In the genomic region with DNA sequence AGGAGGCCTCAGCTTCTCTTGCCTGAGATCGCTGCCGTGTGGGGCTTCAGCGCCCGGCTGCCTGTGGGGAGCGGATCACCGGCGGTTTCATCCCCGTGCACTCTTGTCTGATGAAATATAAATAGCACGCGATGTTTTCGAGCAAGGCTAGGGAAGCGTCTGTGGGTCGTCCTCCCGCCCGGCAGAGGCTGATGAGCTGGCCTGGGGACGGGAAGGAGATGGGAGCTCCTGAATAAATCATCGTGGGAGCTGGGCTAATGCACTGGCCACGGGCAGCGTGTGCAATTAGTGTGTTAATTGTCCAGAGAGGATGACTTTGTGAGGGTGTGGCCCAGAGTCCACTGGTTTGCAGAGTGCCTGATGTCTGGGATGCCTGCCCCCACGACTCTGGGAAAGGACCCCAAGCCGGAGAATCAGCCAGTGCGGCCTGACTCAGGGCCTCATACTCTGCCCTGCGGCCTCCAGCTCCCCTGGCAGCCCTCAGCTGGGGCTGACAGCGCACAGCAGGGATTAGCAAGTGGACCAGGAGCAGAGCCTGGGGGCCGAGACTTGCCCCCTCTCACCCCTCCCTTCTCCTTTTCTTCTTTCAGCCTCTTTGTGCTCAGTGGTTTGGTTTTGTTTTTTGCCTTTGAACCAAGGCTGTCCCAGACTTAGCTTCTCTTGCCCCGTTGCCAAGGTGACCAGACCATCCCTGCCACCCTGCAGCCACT, we compare ENCODE assay signal across 17 cellular contexts. TPM values are rescaled to one million over a fixed set of nuclear protein-coding genes. Genes with fewer than 3 reads are reported as not detected.
DNase-seq lines count a peak whose midpoint lies in the region; ATAC-seq and TF ChIP-seq lines count a peak whose summit lies in the region.
"Had no signal": no experiment of that assay in that cellular context is flagged by ENCODE, and none has a peak within 500 bp of the region (broad histone marks: within the 10 kb centered on the region; RNA-seq: fewer than 3 reads in every experiment).

No MANE protein-coding gene starts in this region.

- H3K4me3 ChIP-seq in cardiac muscle cell, result no peak overlapping the region
- no peak overlapping the region for H3K4me3 ChIP-seq in left ventricle myocardium inferior
- H3K4me3 ChIP-seq in endodermal cell (ENCODE audit: low read length), result no peak overlapping the region
- no peak overlapping the region for H3K4me3 ChIP-seq in neural cell (ENCODE audit: low read length)
- no peak overlapping the region for H3K4me3 ChIP-seq in uterus
- H3K4me3 ChIP-seq: thoracic aorta had no signal

- no peaks in the 10 kb centered on the region for H3K36me3 ChIP-seq in cardiac muscle cell
- no peaks in the 10 kb centered on the region for H3K36me3 ChIP-seq in left ventricle myocardium inferior
- no peaks in the 10 kb centered on the region for H3K36me3 ChIP-seq in endodermal cell (ENCODE audit: control insufficient read depth, insufficient read depth, low read length)
- no peaks in the 10 kb centered on the region for H3K36me3 ChIP-seq in neural cell (ENCODE audit: insufficient read depth, low read length)
- H3K36me3 ChIP-seq in uterus, result no peaks in the 10 kb centered on the region
- H3K36me3 ChIP-seq: thoracic aorta had no signal

- H3K4me1 ChIP-seq in cardiac muscle cell (ENCODE audit: low read depth) (peaks cover 29% of the 10 kb centered on the region), left ventricle myocardium inferior (peaks cover 39% of the 10 kb centered on the region), endodermal cell (ENCODE audit: control insufficient read depth, insufficient read depth, low read length) (peaks cover 7% of the 10 kb centered on the region), uterus (no peaks in the 10 kb centered on the region)

- no peak overlapping the region for H3K27ac Mint-ChIP-seq in endodermal cell
- H3K27ac Mint-ChIP-seq: naive B cell had no signal

- H3K9me2 ChIP-seq in neural cell (ENCODE audit: insufficient read depth, low read length), result no peaks in the 10 kb centered on the region

- no peak for TF ChIP-seq POLR2A in uterus (IDR thresholded peaks at IDR 0.05)

- DNase-seq in cardiac muscle cell (ENCODE audit: low read depth in 1 of 2, low spot score in 1 of 2), result peak; percentile 49 to 61
- DNase-seq in left ventricle myocardium inferior, result no peak
- no peak for DNase-seq in endodermal cell
- peak; percentile 67 to 74 for DNase-seq in uterus
- DNase-seq in NCI-H82 (lab: John Stamatoyannopoulos, UW), result no peak
- no peak for DNase-seq in activated CD4-positive, CD25-positive, alpha-beta regulatory T cell (lab: John Stamatoyannopoulos, UW)
- DNase-seq: 8988T; activated CD4-positive, alpha-beta T cell treated with anti-CD3 and anti-CD28 coated beads for 4 hours; activated T-cell treated with anti-CD3 and anti-CD28 coated beads, Interleukin-2, amount 50 U/mL, for 4 hours; kidney; naive B cell; NCI-H1092 treated with DMSO at 0.1 percent for 48 hours; NCI-H446; stimulated activated CD4-positive, alpha-beta T cell treated with anti-CD3 and anti-CD28 coated beads, Interleukin-12 subunit alpha, Interleukin-12 subunit beta, amount 100 ng/mL, for 4 hours had no signal

- peaks cover 14% of the 10 kb centered on the region for H3K9me3 Mint-ChIP-seq in endodermal cell
- H3K9me3 Mint-ChIP-seq: activated T-cell treated with anti-CD3 and anti-CD28 coated beads, Interleukin-2, amount 50 U/mL, for 4 hours had no signal

- H3K27ac ChIP-seq in cardiac muscle cell (peak overlapping the region; percentile 62), left ventricle myocardium inferior (replicated peaks) (no peak overlapping the region), endodermal cell (ENCODE audit: low read depth, low read length) (peak overlapping the region; percentile 83), neural cell (ENCODE audit: low read length) (no peak overlapping the region), uterus (peak overlapping the region; percentile 74 to 82)
- H3K27ac ChIP-seq: thoracic aorta had no signal

- no peak overlapping the region for H3K4me3 Mint-ChIP-seq in endodermal cell
- H3K4me3 Mint-ChIP-seq: activated T-cell treated with anti-CD3 and anti-CD28 coated beads, Interleukin-2, amount 50 U/mL, for 4 hours had no signal

- no peaks in the 10 kb centered on the region for H3K27me3 ChIP-seq in cardiac muscle cell
- H3K27me3 ChIP-seq in left ventricle myocardium inferior (ENCODE audit: low read depth), result no peaks in the 10 kb centered on the region
- no peaks in the 10 kb centered on the region for H3K27me3 ChIP-seq in endodermal cell (ENCODE audit: control insufficient read depth, insufficient read depth, low read length, poor library complexity, severe bottlenecking)
- no peaks in the 10 kb centered on the region for H3K27me3 ChIP-seq in neural cell (ENCODE audit: insufficient read depth, low read depth, low read length)
- H3K27me3 ChIP-seq in uterus, result no peaks in the 10 kb centered on the region

- no peaks in the 10 kb centered on the region for H3K27me3 Mint-ChIP-seq in endodermal cell (ENCODE audit: insufficient read depth)

- no peaks in the 10 kb centered on the region for H3K79me2 ChIP-seq in neural cell (replicated peaks; ENCODE audit: insufficient read depth, low read length)

- H2AFZ ChIP-seq in neural cell (ENCODE audit: low read depth, low read length), result no peak overlapping the region

- WGBS in endodermal cell (ENCODE audit: insufficient coverage in 1 of 2, insufficient read length in 1 of 2), 2 experiments, result 81 to 88% methylated on average over 20 to 26 of the region's 26 CpGs

- peaks cover 16% of the 10 kb centered on the region for H3K4me1 Mint-ChIP-seq in endodermal cell
- H3K4me1 Mint-ChIP-seq: naive B cell had no signal

- H3K9me3 ChIP-seq in cardiac muscle cell (ENCODE audit: low read depth) (no peaks in the 10 kb centered on the region), left ventricle myocardium inferior (replicated peaks) (no peaks in the 10 kb centered on the region), endodermal cell (ENCODE audit: control insufficient read depth, low read length) (no peaks in the 10 kb centered on the region), neural cell (ENCODE audit: low read length) (no peaks in the 10 kb centered on the region), uterus (no peaks in the 10 kb centered on the region)
- H3K9me3 ChIP-seq: thoracic aorta had no signal

- TF ChIP-seq CTCF in cardiac muscle cell (IDR thresholded peaks at IDR 0.05; ENCODE audit: low read depth, low read length), result no peak
- no peak for TF ChIP-seq CTCF in left ventricle myocardium inferior (IDR thresholded peaks at IDR 0.05; ENCODE audit: borderline replicate concordance)
- TF ChIP-seq CTCF in endodermal cell (conservative IDR thresholded peaks at IDR 0.05), result no peak
- no peak for TF ChIP-seq CTCF in neural cell (IDR thresholded peaks at IDR 0.05; ENCODE audit: poor library complexity, severe bottlenecking)
- no peak for TF ChIP-seq CTCF in uterus (IDR thresholded peaks at IDR 0.05)

- no peak for TF ChIP-seq RAD21 in neural cell (conservative IDR thresholded peaks at IDR 0.05)

- no peaks in the 10 kb centered on the region for H3F3A ChIP-seq in neural cell (ENCODE audit: insufficient read depth, low read length, poor library complexity, severe bottlenecking)

- H4K20me1 ChIP-seq in neural cell (ENCODE audit: insufficient read depth), result no peaks in the 10 kb centered on the region

- H3K9ac ChIP-seq in endodermal cell (ENCODE audit: extremely low read depth, low read length, poor library complexity, severe bottlenecking) (no peak overlapping the region), neural cell (ENCODE audit: low read length) (peak overlapping the region; percentile 12)

- H3K4me2 ChIP-seq in neural cell (ENCODE audit: low read length), result no peak overlapping the region

- H3K36me3 Mint-ChIP-seq in endodermal cell (ENCODE audit: low read depth), result no peaks in the 10 kb centered on the region
- H3K36me3 Mint-ChIP-seq: naive B cell had no signal

- intact Hi-C loops in left ventricle myocardium inferior (cut with micrococcal nuclease) (no loop called here), uterus (cut with DNase I; ENCODE audit: low total_unique reads) (no loop called here)

- no peak for ATAC-seq in GM18511 (IDR thresholded peaks at IDR 0.05; ENCODE audit: unreplicated experiment)
- ATAC-seq: activated T-cell treated with anti-CD3 and anti-CD28 coated beads, Interleukin-2, amount 50 U/mL, for 4 hours had no signal

- TF ChIP-seq EP300 in neural cell (conservative IDR thresholded peaks at IDR 0.05; ENCODE audit: poor library complexity, severe bottlenecking), result no peak

TF ChIP-seq in neural cell, 6 proteins besides CTCF, POLR2A, EP300 and RAD21 (continues in another document):
- TF ChIP-seq SMC3 (conservative IDR thresholded peaks at IDR 0.05; ENCODE audit: poor library complexity) (no peak), POLR2AphosphoS5 (IDR thresholded peaks at IDR 0.05) (no peak), EZH2 (IDR thresholded peaks at IDR 0.05; ENCODE audit: borderline replicate concordance, insufficient read depth, low read length, poor library complexity, severe bottlenecking) (no peak)

RNA-seq across cellular contexts. Expression of gene KCNJ12, which starts 21.3 kb away (rescaled TPM):
- total RNA-seq in cardiac muscle cell (13.4 and 14.0 TPM in 2 replicates), left ventricle myocardium inferior (12.3 TPM), endodermal cell (1 to 10 TPM; 2.3 to 2.6 TPM), uterus (10 to 100 TPM in 1 of 4 donors, 1 to 10 TPM in 2, under 1 TPM in 1; 0.51 to 11.8 (median 5.3) TPM)
- polyA plus RNA-seq in cardiac muscle cell (5.9 and 11.6 TPM in 2 replicates), neural cell (1.3 and 2.7 TPM in 2 replicates)
- 1.9 TPM for polyA plus RNA-seq in endodermal cell (2013, experiment 1 of 2)
- polyA plus RNA-seq in endodermal cell (2013, experiment 2 of 2), result 1.7 TPM
- polyA minus RNA-seq in neural cell, result 3.0 and 3.7 TPM in 2 replicates

Comparison
In these comparisons a context has a peak if more than half of its experiments do, and no peak if none do; other contexts are left out.
1. DNase-seq: peak in cardiac muscle cell (2 of 2) and uterus (2 of 2); none in left ventricle myocardium inferior (single experiment), endodermal cell (single experiment), NCI-H82 (single experiment) and activated CD4-positive, CD25-positive, alpha-beta regulatory T cell (0 of 4).
2. H3K27ac ChIP-seq: peak in cardiac muscle cell (single experiment), endodermal cell (single experiment) and uterus (2 of 2); none in left ventricle myocardium inferior (single experiment) and neural cell (single experiment).